Comparison of ENCODE assay signal across 19 cellular contexts in genomic region chr4:52824270-52824602, GRCh38. TPM values are rescaled to one million over a fixed set of nuclear protein-coding genes. Genes with fewer than 3 reads are reported as not detected.
DNase-seq lines count a peak whose midpoint lies in the region; ATAC-seq, FAIRE-seq and TF ChIP-seq lines count a peak whose summit lies in the region.
"Had no signal": no experiment of that assay in that cellular context is flagged by ENCODE, and none has a peak within 500 bp of the region (broad histone marks: within the 10 kb centered on the region; RNA-seq: fewer than 3 reads in every experiment).

No MANE protein-coding gene starts in this region.

- no peak overlapping the region for H4K8ac ChIP-seq in H1 (ENCODE audit: extremely low read depth, insufficient read depth, low read length)

- no peaks in the 10 kb centered on the region for H3F3A ChIP-seq in neural progenitor cell (ENCODE audit: low read depth)

- H2AK5ac ChIP-seq in H1 (ENCODE audit: low read depth, low read length), result peak overlapping the region; percentile 10; the same call in 1 of the 2 replicates

- WGBS in heart left ventricle, 4 donors, result 73 to 80% (median 75%) methylated on average over 3 to 6 of the region's 6 CpGs
- 86% methylated on average over 6 of the region's 6 CpGs; no CpG with 5 or more reads in 1 of the 2 experiments for WGBS in H1 (ENCODE audit: extremely low coverage in 1 of 2, insufficient coverage in 1 of 2, insufficient read length in 1 of 2, insufficient replicate concordance in 2 of 2, low coverage in 1 of 2, low lambda C conversion rate in 2 of 2, missing lambda C conversion rate in 1 of 2), 2 experiments

- no peaks in the 10 kb centered on the region for H4K20me1 ChIP-seq in H1 (replicated peaks in 1 of 2; ENCODE audit: control insufficient read depth in 1 of 2, insufficient read depth in 2 of 2, low read length in 2 of 2)
- no peaks in the 10 kb centered on the region for H4K20me1 ChIP-seq in neural progenitor cell (ENCODE audit: low read depth)

- H3K4me3 ChIP-seq in heart left ventricle, result no peak overlapping the region
- no peak overlapping the region for H3K4me3 ChIP-seq in H1 (ENCODE audit: extremely low read depth in 1 of 4, insufficient read depth in 2 of 4, low read depth in 3 of 4, low read length in 4 of 4)
- H3K4me3 ChIP-seq in neural progenitor cell, result no peak overlapping the region
- H3K4me3 ChIP-seq in stomach smooth muscle (ENCODE audit: low read length in 2 of 2), result peak overlapping the region in 1 of 2 donors; percentile 22
- H3K4me3 ChIP-seq: MG63, tibial artery had no signal

- H3K9me3 Mint-ChIP-seq in neural progenitor cell, result no peaks in the 10 kb centered on the region
- H3K9me3 Mint-ChIP-seq in endothelial cell (ENCODE audit: unreplicated experiment), result no peaks in the 10 kb centered on the region
- H3K9me3 Mint-ChIP-seq: central memory CD8-positive, alpha-beta T cell had no signal

- H3K56ac ChIP-seq in H1 (replicated peaks; ENCODE audit: insufficient read length, low read depth, low read length), result no peak overlapping the region

- TF ChIP-seq CTCF in heart left ventricle (IDR thresholded peaks at IDR 0.05), result no peak
- TF ChIP-seq CTCF in H1 (IDR thresholded peaks at IDR 0.05; ENCODE audit: control extremely low read depth in 1 of 3, insufficient read depth in 1 of 3, low read depth in 1 of 3, low read length in 3 of 3), result no peak
- TF ChIP-seq CTCF in neural progenitor cell (IDR thresholded peaks at IDR 0.05), result no peak
- TF ChIP-seq CTCF in endothelial cell (IDR thresholded peaks at IDR 0.05; ENCODE audit: unreplicated experiment), result no peak

- no peaks in the 10 kb centered on the region for H3K79me1 ChIP-seq in H1 (ENCODE audit: low read depth, low read length)

- peak in 1 of 4 donors; percentile 4 for ATAC-seq in heart left ventricle
- ATAC-seq in Right ventricle myocardium inferior, result no peak
- no peak for ATAC-seq in GM18858 (IDR thresholded peaks at IDR 0.05; ENCODE audit: unreplicated experiment)

- H3K4me1 ChIP-seq in heart left ventricle (peaks cover 0 to 22% (median 11%) of the 10 kb centered on the region in 12 donors), H1 (replicated peaks in 1 of 4; ENCODE audit: control insufficient read depth in 3 of 4, insufficient read depth in 4 of 4, low read length in 3 of 4) (no peaks in the 10 kb centered on the region), neural progenitor cell (peaks cover 4% of the 10 kb centered on the region), stomach smooth muscle (ENCODE audit: control insufficient read depth, insufficient read depth, low read length) (peaks cover 18% of the 10 kb centered on the region)
- H3K4me1 ChIP-seq: tibial artery had no signal

- H3K4me1 Mint-ChIP-seq in neural progenitor cell (peaks cover 31% of the 10 kb centered on the region), endothelial cell (ENCODE audit: unreplicated experiment) (no peaks in the 10 kb centered on the region)

- TF ChIP-seq RAD21 in H1 (IDR thresholded peaks at IDR 0.05 in 1 of 2, conservative IDR thresholded peaks at IDR 0.05 in 1 of 2; ENCODE audit: low read depth in 2 of 2, low read length in 2 of 2), result no peak

- H2BK20ac ChIP-seq in H1 (ENCODE audit: low read length), result peak overlapping the region; percentile 43; the same call in 1 of the 2 replicates

- no peaks in the 10 kb centered on the region for H3K23me2 ChIP-seq in H1 (ENCODE audit: low read depth, low read length)

- intact Hi-C loops in heart left ventricle (cut with DNase I) (no loop called here), Right ventricle myocardium inferior (cut with DNase I) (loop anchor here (5.0 kb wide), 1 partner anchor 38 kb away; the partner anchor contains the start of gene RASL11B)

- no peak overlapping the region for H3K4ac ChIP-seq in H1 (replicated peaks; ENCODE audit: insufficient read length, low read depth, low read length)

- H3K14ac ChIP-seq in H1 (ENCODE audit: insufficient read length), result no peak overlapping the region

- POLR2A ChIA-PET in H1 (lab: Charles Lee; ENCODE audit: partially characterized antibody), result interaction anchor here (0.8 to 4.2 kb wide), 4 partner anchors 10 to 187 kb away, joined by 3 to 26 read pairs (median 6); no protein-coding TSS in a partner anchor

- H3K79me2 ChIP-seq in H1 (ENCODE audit: control insufficient read depth in 1 of 2, insufficient read depth in 2 of 2, low read length in 2 of 2) (no peaks in the 10 kb centered on the region), neural progenitor cell (ENCODE audit: low read depth) (no peaks in the 10 kb centered on the region)

- H2BK12ac ChIP-seq in H1 (ENCODE audit: low read depth, low read length), result peak overlapping the region; percentile 93; the same call in 1 of the 2 replicates

- H3K27me3 ChIP-seq in heart left ventricle (no peaks in the 10 kb centered on the region), H1 (replicated peaks in 1 of 4; ENCODE audit: control insufficient read depth in 3 of 4, extremely low read depth in 1 of 4, insufficient read depth in 3 of 4, low read length in 3 of 4) (no peaks in the 10 kb centered on the region), neural progenitor cell (no peaks in the 10 kb centered on the region), stomach smooth muscle (ENCODE audit: control insufficient read depth in 1 of 2, insufficient read depth in 2 of 2, low read length in 2 of 2) (no peaks in the 10 kb centered on the region)
- H3K27me3 ChIP-seq: MG63, tibial artery had no signal

- peak overlapping the region; percentile 3 for H4K91ac ChIP-seq in H1 (replicated peaks; ENCODE audit: insufficient read length, low read length)

- no peak overlapping the region for H2AFZ ChIP-seq in H1 (ENCODE audit: low read length)
- no peak overlapping the region for H2AFZ ChIP-seq in neural progenitor cell (replicated peaks)

- H4K5ac ChIP-seq in H1 (ENCODE audit: insufficient read length, low read depth, low read length), result no peak overlapping the region

- FAIRE-seq in H1 (lab: Jason Lieb, UNC), result no peak
- FAIRE-seq: G401.6 had no signal

- no peaks in the 10 kb centered on the region for H3K9me3 ChIP-seq in heart left ventricle
- no peaks in the 10 kb centered on the region; a peak in 1 of 4 replicates for H3K9me3 ChIP-seq in H1 (ENCODE audit: insufficient read depth in 2 of 2, low read depth in 1 of 2, low read length in 1 of 2)
- no peaks in the 10 kb centered on the region for H3K9me3 ChIP-seq in neural progenitor cell (ENCODE audit: low read depth)
- H3K9me3 ChIP-seq in stomach smooth muscle (ENCODE audit: control insufficient read depth in 2 of 2, low read length in 2 of 2), result no peaks in the 10 kb centered on the region
- H3K9me3 ChIP-seq: MG63, tibial artery had no signal

- TF ChIP-seq EP300 in H1 (IDR thresholded peaks at IDR 0.05; ENCODE audit: borderline replicate concordance in 1 of 2, low read depth in 2 of 2, low read length in 2 of 2), result no peak

- H3K27me3 Mint-ChIP-seq in neural progenitor cell (ENCODE audit: insufficient read depth, low read depth) (peaks cover 7% of the 10 kb centered on the region), endothelial cell (ENCODE audit: unreplicated experiment) (no peaks in the 10 kb centered on the region)
- H3K27me3 Mint-ChIP-seq: central memory CD8-positive, alpha-beta T cell had no signal

- no peak for DNase-seq in heart left ventricle
- DNase-seq in Right ventricle myocardium inferior (ENCODE audit: missing footprints), result no peak
- no peak for DNase-seq in H1 (ENCODE audit: low read depth in 1 of 2, low spot score in 2 of 2)
- no peak for DNase-seq in neural progenitor cell (ENCODE audit: low spot score)
- DNase-seq in endothelial cell (ENCODE audit: low spot score), result no peak
- DNase-seq in GM03348 (ENCODE audit: low spot score), result no peak
- DNase-seq: activated gamma-delta T cell; amygdala; MG63; NCI-H2171 treated with DMSO at 0.1 percent for 48 hours; NCI-H526; stimulated activated CD4-positive, alpha-beta T cell treated with anti-CD3 and anti-CD28 coated beads, Interleukin-1b, Interleukin-23, amount 100 ng/mL, for 48 hours; stimulated activated naive CD4-positive, alpha-beta T cell; tibial artery had no signal

- H3K27ac Mint-ChIP-seq in neural progenitor cell (peak overlapping the region; percentile 95), endothelial cell (ENCODE audit: unreplicated experiment) (no peak overlapping the region)

- TF ChIP-seq POLR2A in heart left ventricle (IDR thresholded peaks at IDR 0.05) (no peak), H1 (IDR thresholded peaks at IDR 0.05; ENCODE audit: control extremely low read depth in 1 of 2, low read depth in 2 of 2, low read length in 2 of 2) (no peak)

- CTCF ChIA-PET in H1 (lab: Charles Lee; ENCODE audit: partially characterized antibody), result interaction anchor here (0.7 to 1.2 kb wide), 4 partner anchors 11 to 38 kb away, joined by 3 read pairs; no protein-coding TSS in a partner anchor

- H3K23ac ChIP-seq in H1 (ENCODE audit: insufficient read length), result no peak overlapping the region

- H3K36me3 Mint-ChIP-seq in neural progenitor cell (no peaks in the 10 kb centered on the region), endothelial cell (ENCODE audit: low read depth, unreplicated experiment) (no peaks in the 10 kb centered on the region)

- H3K18ac ChIP-seq in H1 (ENCODE audit: extremely low read depth, low read length), result no peak overlapping the region

- H2BK120ac ChIP-seq in H1 (replicated peaks; ENCODE audit: low read depth, low read length), result no peak overlapping the region

- H3K27ac ChIP-seq in heart left ventricle, result peak overlapping the region in 10 of 12 donors; percentile 12 to 90 (median 66)
- H3K27ac ChIP-seq in H1 (ENCODE audit: low read depth, low read length), result no peak overlapping the region
- H3K27ac ChIP-seq in neural progenitor cell, result no peak overlapping the region
- H3K27ac ChIP-seq in stomach smooth muscle (ENCODE audit: low read length), result peak overlapping the region; percentile 55
- H3K27ac ChIP-seq: tibial artery had no signal

- H3K4me2 ChIP-seq in H1 (ENCODE audit: insufficient read depth in 1 of 2, low read depth in 2 of 2, low read length in 2 of 2) (no peak overlapping the region), neural progenitor cell (no peak overlapping the region)

- H3K4me3 Mint-ChIP-seq in neural progenitor cell (no peak overlapping the region), endothelial cell (ENCODE audit: unreplicated experiment) (no peak overlapping the region)
- H3K4me3 Mint-ChIP-seq: central memory CD8-positive, alpha-beta T cell had no signal

- 0 out of 2 replicates have a peak overlapping the region, but pooled peaks have one; percentile 48 for H2BK5ac ChIP-seq in H1 (ENCODE audit: low read depth, low read length)

- H3K9ac ChIP-seq in H1 (replicated peaks in 1 of 4; ENCODE audit: extremely low read depth in 1 of 4, low read depth in 3 of 4, low read length in 3 of 4) (no peak overlapping the region), neural progenitor cell (no peak overlapping the region), stomach smooth muscle (ENCODE audit: low read length in 2 of 2) (no peak overlapping the region)

- no peaks in the 10 kb centered on the region for H3K36me3 ChIP-seq in heart left ventricle
- no peaks in the 10 kb centered on the region for H3K36me3 ChIP-seq in H1 (ENCODE audit: control insufficient read depth in 2 of 4, insufficient read depth in 4 of 4, low read length in 3 of 4)
- H3K36me3 ChIP-seq in neural progenitor cell, result no peaks in the 10 kb centered on the region
- no peaks in the 10 kb centered on the region for H3K36me3 ChIP-seq in stomach smooth muscle (ENCODE audit: control insufficient read depth in 2 of 2, insufficient read depth in 2 of 2, low read length in 2 of 2)
- H3K36me3 ChIP-seq: MG63, tibial artery had no signal

- H2BK15ac ChIP-seq in H1 (ENCODE audit: low read length), result no peak overlapping the region

RNA-seq across cellular contexts. Expression of gene RASL11B, which starts 37.9 kb away (rescaled TPM):
- total RNA-seq in heart left ventricle, result 10 to 100 TPM in 2 of 9 donors, 1 to 10 TPM in 7; 2.7 to 16.1 (median 5.5) TPM
- 1 to 10 TPM; 4.4 to 8.0 TPM for polyA plus RNA-seq in heart left ventricle
- total RNA-seq in Right ventricle myocardium inferior, result 3.7 TPM
- 71.4 and 75.5 TPM in 2 replicates for total RNA-seq in H1 (2021; fragmentation: NEBNext Ultra II Directional; extraction: Animal tissue kit (Norgen Biotek cat#: 25700))
- polyA plus RNA-seq in H1 (2011; rRNA removed), result 43.4 and 49.8 TPM in 2 replicates
- polyA plus RNA-seq in H1 (2011; cell fraction: cytosol; rRNA removed), result 56.0 TPM
- 36.6 TPM for polyA plus RNA-seq in H1 (2011; cell fraction: nucleus; rRNA removed)
- polyA plus RNA-seq in H1 (2012, experiment 1 of 2), result 38.7 to 54.6 TPM (median 48.5 TPM) in 4 replicates
- 63.2 TPM for polyA plus RNA-seq in H1 (2012, experiment 2 of 2)
- 69.8 TPM for polyA plus RNA-seq in H1 (2013, experiment 1 of 2)
- 72.4 TPM for polyA plus RNA-seq in H1 (2013, experiment 2 of 2)
- polyA minus RNA-seq in H1 (2011; rRNA and poly(A)+ RNA removed), result 63.6 and 88.9 TPM in 2 replicates
- polyA minus RNA-seq in H1 (2011; cell fraction: cytosol; rRNA and poly(A)+ RNA removed), result 42.1 TPM
- 63.3 TPM for polyA minus RNA-seq in H1 (2011; cell fraction: nucleus; rRNA and poly(A)+ RNA removed)
- 6.8 and 10.1 TPM in 2 replicates for total RNA-seq in neural progenitor cell (ENCODE audit: low replicate concordance)
- 0.64 TPM for total RNA-seq in endothelial cell (ENCODE audit: unreplicated experiment)
- total RNA-seq: glomerular endothelial cell had no signal

Comparison
In these comparisons a context has a peak if more than half of its experiments do, and no peak if none do; other contexts are left out.
1. H3K27ac ChIP-seq: peak in heart left ventricle (10 of 12) and stomach smooth muscle (single experiment); none in H1 (single experiment) and neural progenitor cell (single experiment).